ENCODE assay signal across 36 cellular contexts in the genomic region with DNA sequence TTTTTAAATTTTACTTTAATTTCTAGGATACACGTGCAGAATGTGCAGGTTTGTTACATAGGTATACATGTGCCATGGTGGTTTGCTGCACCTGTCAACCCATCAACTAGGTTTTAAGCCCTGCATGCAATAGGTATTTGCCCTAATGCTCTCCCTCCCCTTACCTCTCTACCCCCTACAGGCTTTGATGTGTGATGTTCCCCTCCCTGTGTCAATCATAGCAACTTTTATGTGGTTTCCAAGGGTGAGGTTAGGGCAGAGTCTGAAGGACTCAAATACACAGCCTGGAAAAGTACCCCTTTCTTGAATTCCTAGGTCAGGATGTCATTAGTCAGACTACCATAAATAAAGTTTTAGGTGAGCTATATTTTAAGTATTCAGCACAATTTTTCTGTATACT. TPM values are rescaled to one million over a fixed set of nuclear protein-coding genes. Genes with fewer than 3 reads are reported as not detected.
"Had no signal": no experiment of that assay in that cellular context is flagged by ENCODE, and none has a peak within 500 bp of the region (broad histone marks: within the 10 kb centered on the region; RNA-seq: fewer than 3 reads in every experiment).

No MANE protein-coding gene starts in this region.

- H3K36me3 ChIP-seq: adrenal gland, ascending aorta, brain microvascular endothelial cell, breast epithelium, cardiac muscle cell had no signal

- ATAC-seq: activated naive CD4-positive, alpha-beta T cell treated with anti-CD3 and anti-CD28 coated beads, Interleukin-2, amount 50 U/mL, for 72 hours; activated naive CD8-positive, alpha-beta T cell treated with anti-CD3 and anti-CD28 coated beads, Interleukin-2, amount 50 U/mL, for 24 hours; activated T-cell treated with anti-CD3 and anti-CD28 coated beads, Interleukin-2, amount 50 U/mL, for 4 hours; activated T-cell treated with anti-CD3 and anti-CD28 coated beads, Interleukin-2, amount 50 U/mL, for 72 hours; activated T-helper 17 cell treated with anti-CD3 and anti-CD28 coated beads, Interleukin-2, amount 50 U/mL, for 72 hours; body of pancreas had no signal

- H3K4me1 ChIP-seq: adrenal gland, ascending aorta, body of pancreas, breast epithelium had no signal

- FAIRE-seq: astrocyte, bronchial epithelial cell, colon had no signal

- H3K27ac ChIP-seq: adrenal gland, ascending aorta, body of pancreas, brain microvascular endothelial cell, breast epithelium, cardiac muscle cell had no signal

- DNase-seq: activated effector memory CD4-positive, alpha-beta T cell treated with anti-CD3 and anti-CD28 coated beads, Interleukin-2, amount 50 U/mL, for 16 hours; activated effector memory CD4-positive, alpha-beta T cell treated with Interleukin-2 at 50 U/mL for 16 hours; activated gamma-delta T cell; activated gamma-delta T cell treated with Interleukin-2 at 50 U/mL for 16 hours; activated naive CD4-positive, alpha-beta T cell; activated naive CD4-positive, alpha-beta T cell treated with anti-CD3 and anti-CD28 coated beads for 36 hours; activated naive CD4-positive, alpha-beta T cell treated with anti-CD3 and anti-CD28 coated beads, Interleukin-2, amount 10 ng/mL, durations not matched to agents 7 days and 5 days; activated naive CD4-positive, alpha-beta T cell treated with anti-CD3 and anti-CD28 coated beads, Interleukin-2, amount 50 U/mL, for 16 hours; activated naive CD4-positive, alpha-beta T cell treated with Interleukin-2 at 50 U/mL for 16 hours; activated naive CD8-positive, alpha-beta T cell treated with anti-CD3 and anti-CD28 coated beads for 36 hours; activated naive CD8-positive, alpha-beta T cell treated with anti-CD3 and anti-CD28 coated beads, Interleukin-2, amount 10 ng/mL, durations not matched to agents 7 days and 5 days; activated naive CD8-positive, alpha-beta T cell treated with anti-CD3 and anti-CD28 coated beads, Interleukin-2, amount 50 U/mL, for 24 hours; activated T-cell treated with anti-CD3 and anti-CD28 coated beads, Interleukin-2, amount 50 U/mL, for 24 hours; activated T-cell treated with anti-CD3 and anti-CD28 coated beads, Interleukin-2, amount 50 U/mL, for 4 hours; activated T-cell treated with anti-CD3 and anti-CD28 coated beads, Interleukin-2, amount 50 U/mL, for 48 hours; activated T-cell treated with anti-CD3 and anti-CD28 coated beads, Interleukin-2, amount 50 U/mL, for 72 hours; adrenal gland; amygdala; anterior cingulate cortex; aorta; body of pancreas; brain microvascular endothelial cell; caudate nucleus; central memory CD4-positive, alpha-beta T cell; cerebellar nuclear complex had no signal

- H3K4me3 ChIP-seq: adrenal gland, ascending aorta, body of pancreas, breast epithelium, cardiac muscle cell had no signal

- H3K27me3 ChIP-seq: adrenal gland, ascending aorta, body of pancreas, brain microvascular endothelial cell, breast epithelium, cardiac muscle cell had no signal

- H3K9me3 ChIP-seq: adrenal gland, ascending aorta, body of pancreas had no signal

RNA-seq across cellular contexts. Expression of gene MYT1L, which starts 31.1 kb away (rescaled TPM):
- total RNA-seq: activated naive CD4-positive, alpha-beta T cell treated with anti-CD3 and anti-CD28 coated beads for 36 hours; activated naive CD8-positive, alpha-beta T cell treated with anti-CD3 and anti-CD28 coated beads, Interleukin-2, amount 10 ng/mL, durations not matched to agents 7 days and 5 days; activated T-helper 1 cell treated with anti-CD3 and anti-CD28 coated beads, Interleukin-12 subunit alpha, Interleukin-12 subunit beta, Interleukin-2, Interleukin-4 antibody, amounts not matched to agents 30 ng/mL and 10 ng/mL and 1 ng/mL, durations not matched to agents 14 hours and 24 hours and 36 hours; activated T-helper 17 cell treated with anti-CD3 and anti-CD28 coated beads, Interleukin-2, amount 50 U/mL, for 72 hours; ascending aorta; astrocyte; breast epithelium; cardiac septum; chondrocyte had no signal
- polyA plus RNA-seq: cardiac muscle cell had no signal
